18 cellular contexts compared by ENCODE assay signal in the genomic region with DNA sequence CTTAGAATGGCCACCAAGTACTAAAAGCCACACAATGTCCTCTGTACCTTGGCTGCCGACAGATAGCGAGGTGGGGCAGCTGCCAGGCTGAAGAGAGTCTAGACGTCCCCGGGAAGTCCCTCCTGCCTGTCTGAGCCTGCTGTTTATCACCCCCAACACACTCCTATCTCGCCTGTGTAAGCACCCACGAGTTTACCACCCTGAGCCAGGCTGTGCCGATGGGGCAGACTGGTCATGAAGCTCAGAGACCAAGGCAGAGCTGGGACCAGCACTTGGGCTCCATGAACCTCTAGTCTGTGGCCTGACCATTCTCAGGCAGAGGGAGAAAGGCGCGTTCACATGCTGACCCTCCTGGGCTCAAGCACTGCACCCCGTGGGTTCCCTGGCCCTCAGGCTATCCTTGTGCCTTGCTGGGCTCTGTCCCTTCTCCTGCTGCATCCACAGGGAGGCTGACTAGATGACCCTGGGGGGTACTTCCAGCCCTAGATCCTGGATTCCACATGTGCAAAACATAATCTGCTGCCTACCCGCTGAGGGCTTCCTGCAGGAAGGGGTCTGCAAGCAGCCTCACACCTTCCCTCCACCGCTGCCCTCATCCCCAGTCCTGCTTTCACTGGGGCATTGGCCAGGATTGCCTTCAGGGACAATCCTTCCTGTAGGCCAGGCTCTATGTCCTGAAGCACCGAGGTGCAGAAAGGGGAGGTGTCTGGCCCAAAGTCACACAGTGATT. TPM values are rescaled to one million over a fixed set of nuclear protein-coding genes. Genes with fewer than 3 reads are reported as not detected.
DNase-seq lines count a peak whose midpoint lies in the region; ATAC-seq, FAIRE-seq and TF ChIP-seq lines count a peak whose summit lies in the region.
"Had no signal": no experiment of that assay in that cellular context is flagged by ENCODE, and none has a peak within 500 bp of the region (broad histone marks: within the 10 kb centered on the region; RNA-seq: fewer than 3 reads in every experiment).

No MANE protein-coding gene starts in this region.

- no peaks in the 10 kb centered on the region for H3K9me3 Mint-ChIP-seq in activated T-helper 1 cell treated with anti-CD3 and anti-CD28 coated beads, Interleukin-12 subunit alpha, Interleukin-12 subunit beta, Interleukin-2, Interleukin-4 antibody, amounts not matched to agents 30 ng/mL and 10 ng/mL and 1 ng/mL, durations not matched to agents 14 hours and 24 hours and 36 hours
- H3K9me3 Mint-ChIP-seq: activated B cell treated with CpG ODN at 0.5 μM for 24 hours; IgD-negative memory B cell; stimulated activated naive CD8-positive, alpha-beta T cell treated with anti-CD3 and anti-CD28 coated beads, Interleukin-15, amount 100 ng/mL, for 72 hours had no signal

- POLR2A ChIA-PET in IMR-90 (lab: Charles Lee; ENCODE audit: unreplicated experiment): no interaction called here

- H2BK5ac ChIP-seq in IMR-90 (ENCODE audit: low read depth, low read length, poor library complexity, severe bottlenecking): no peak overlapping the region

- H3K27me3 Mint-ChIP-seq in activated T-helper 1 cell treated with anti-CD3 and anti-CD28 coated beads, Interleukin-12 subunit alpha, Interleukin-12 subunit beta, Interleukin-2, Interleukin-4 antibody, amounts not matched to agents 30 ng/mL and 10 ng/mL and 1 ng/mL, durations not matched to agents 14 hours and 24 hours and 36 hours (ENCODE audit: insufficient read depth): no peaks in the 10 kb centered on the region
- H3K27me3 Mint-ChIP-seq: activated B cell treated with CpG ODN at 0.5 μM for 24 hours; activated naive CD8-positive, alpha-beta T cell; stimulated activated naive CD8-positive, alpha-beta T cell treated with anti-CD3 and anti-CD28 coated beads, Interleukin-15, amount 100 ng/mL, for 72 hours had no signal

- BruUV-seq in IMR-90 (replicated peaks; lab: Mats Ljungman, UMichigan) (no TSS peak), mammary epithelial cell (replicated peaks; lab: Mats Ljungman, UMichigan) (no TSS peak)

- H2BK15ac ChIP-seq in IMR-90 (ENCODE audit: low read depth, low read length): no peak overlapping the region

- H4K5ac ChIP-seq in IMR-90 (ENCODE audit: low read depth, low read length): no peak overlapping the region

- TF ChIP-seq POLR2A in IMR-90 (IDR thresholded peaks at IDR 0.05; ENCODE audit: low read depth, low read length): no peak

- dilution Hi-C loops in IMR-90 (cut with HindIII; ENCODE audit: low sequenced_read_pairs, unreplicated experiment): loop anchor here (25.0 kb wide), 1 partner anchor 465 kb away; a partner anchor contains a TSS
- dilution Hi-C loops in mammary epithelial cell (cut with HindIII; ENCODE audit: low sequenced_read_pairs): no loop called here

- peaks cover 26% of the 10 kb centered on the region for H3K9me1 ChIP-seq in IMR-90 (ENCODE audit: insufficient read depth, low read length)

- peaks cover 34% of the 10 kb centered on the region for H3K79me2 ChIP-seq in mammary epithelial cell (ENCODE audit: insufficient read depth, low read length)

- H3K4ac ChIP-seq in IMR-90 (ENCODE audit: low read depth, low read length): peak overlapping the region; percentile 52; the same call in 1 of the 2 replicates

- WGBS in IMR-90 (ENCODE audit: extremely low coverage in 2 of 2, insufficient read length in 1 of 2), 2 experiments: 83% methylated on average over 1 of the region's 13 CpGs; no CpG with 5 or more reads in 1 of the 2 experiments
- WGBS in mammary epithelial cell (ENCODE audit: low coverage, missing lambda C conversion rate): 25% methylated on average over 9 of the region's 13 CpGs
- 42 to 50% methylated on average over 13 of the region's 13 CpGs for WGBS in pancreas, 2 donors

- no peak overlapping the region for H3K56ac ChIP-seq in IMR-90 (ENCODE audit: extremely low read depth, insufficient read depth, low read length)

- no peak overlapping the region for H3K27ac Mint-ChIP-seq in activated T-helper 1 cell treated with anti-CD3 and anti-CD28 coated beads, Interleukin-12 subunit alpha, Interleukin-12 subunit beta, Interleukin-2, Interleukin-4 antibody, amounts not matched to agents 30 ng/mL and 10 ng/mL and 1 ng/mL, durations not matched to agents 14 hours and 24 hours and 36 hours
- H3K27ac Mint-ChIP-seq: activated B cell treated with CpG ODN at 0.5 μM for 24 hours; activated naive CD8-positive, alpha-beta T cell; IgD-negative memory B cell; stimulated activated naive CD8-positive, alpha-beta T cell treated with anti-CD3 and anti-CD28 coated beads, Interleukin-15, amount 100 ng/mL, for 72 hours had no signal

- H4K8ac ChIP-seq in IMR-90 (ENCODE audit: low read depth in 2 of 2, low read length in 2 of 2): peak overlapping the region in 1 of 2 experiments; percentile 12; a peak in 1 of 4 replicates

- H3K14ac ChIP-seq in IMR-90 (replicated peaks; ENCODE audit: low read depth, low read length): no peak overlapping the region

- H3K4me3 ChIP-seq in IMR-90 (ENCODE audit: insufficient read depth, low read depth, low read length) (no peak overlapping the region), mammary epithelial cell (replicated peaks in 1 of 3; ENCODE audit: insufficient read depth in 1 of 3, low read depth in 2 of 3, low read length in 3 of 3) (peak overlapping the region in 1 of 3 experiments; percentile 29), left ventricle myocardium inferior (no peak overlapping the region), pancreas (no peak overlapping the region)

- H3K4me2 ChIP-seq in IMR-90 (ENCODE audit: low read depth, low read length) (no peak overlapping the region), mammary epithelial cell (ENCODE audit: insufficient read depth, low read depth, low read length) (peak overlapping the region; percentile 77)

- no peak for TF ChIP-seq CTCF in IMR-90 (conservative IDR thresholded peaks at IDR 0.05; ENCODE audit: low read depth, low read length)
- no peak for TF ChIP-seq CTCF in mammary epithelial cell (conservative IDR thresholded peaks at IDR 0.05 in 1 of 2, IDR thresholded peaks at IDR 0.05 in 1 of 2; ENCODE audit: extremely low read depth in 1 of 2, insufficient read depth in 1 of 2, low read depth in 1 of 2, low read length in 2 of 2)
- TF ChIP-seq CTCF in left ventricle myocardium inferior (IDR thresholded peaks at IDR 0.05; ENCODE audit: borderline replicate concordance): no peak
- no peak for TF ChIP-seq CTCF in pancreas (IDR thresholded peaks at IDR 0.05)

- H3K9me3 ChIP-seq in IMR-90 (ENCODE audit: control insufficient read depth, insufficient read depth, low read length): no peaks in the 10 kb centered on the region
- no peaks in the 10 kb centered on the region for H3K9me3 ChIP-seq in mammary epithelial cell (replicated peaks; ENCODE audit: insufficient read depth, low read length)
- no peaks in the 10 kb centered on the region for H3K9me3 ChIP-seq in left ventricle myocardium inferior (replicated peaks)
- no peaks in the 10 kb centered on the region for H3K9me3 ChIP-seq in pancreas

- FAIRE-seq in pancreas (lab: Jason Lieb, UNC): no peak
- FAIRE-seq: colon, GM18507 had no signal

- no peak overlapping the region; the same call in 1 of the 2 replicates for H3K23ac ChIP-seq in IMR-90 (ENCODE audit: low read depth, low read length)

- peaks cover 32% of the 10 kb centered on the region for H4K20me1 ChIP-seq in IMR-90 (ENCODE audit: insufficient read depth, low read length)
- H4K20me1 ChIP-seq in mammary epithelial cell (ENCODE audit: insufficient read depth, low read length): no peaks in the 10 kb centered on the region

- H3K9ac ChIP-seq in IMR-90 (ENCODE audit: low read depth, low read length) (no peak overlapping the region), mammary epithelial cell (ENCODE audit: insufficient read depth, low read length) (peak overlapping the region; percentile 33)

- H3K27ac ChIP-seq in IMR-90 (ENCODE audit: insufficient read depth, low read length): no peak overlapping the region
- peak overlapping the region; percentile 40 for H3K27ac ChIP-seq in mammary epithelial cell (ENCODE audit: insufficient read depth, low read depth, low read length)
- H3K27ac ChIP-seq in left ventricle myocardium inferior (replicated peaks): peak overlapping the region; percentile 62
- H3K27ac ChIP-seq in pancreas: peak overlapping the region in 3 of 4 donors; percentile 12 to 55 (median 18)

- H2AK5ac ChIP-seq in IMR-90 (ENCODE audit: low read depth, low read length): no peak overlapping the region; the same call in 1 of the 2 replicates

- H3K4me1 Mint-ChIP-seq in activated T-helper 1 cell treated with anti-CD3 and anti-CD28 coated beads, Interleukin-12 subunit alpha, Interleukin-12 subunit beta, Interleukin-2, Interleukin-4 antibody, amounts not matched to agents 30 ng/mL and 10 ng/mL and 1 ng/mL, durations not matched to agents 14 hours and 24 hours and 36 hours (ENCODE audit: low read depth): peaks cover 4% of the 10 kb centered on the region
- H3K4me1 Mint-ChIP-seq: activated B cell treated with CpG ODN at 0.5 μM for 24 hours, IgD-negative memory B cell had no signal

- peaks cover 67 to 91% of the 10 kb centered on the region in 2 experiments; a peak in 3 of 4 replicates for H3K79me1 ChIP-seq in IMR-90 (ENCODE audit: low read depth in 1 of 2, low read length in 2 of 2)

- H3K27me3 ChIP-seq in IMR-90 (ENCODE audit: control insufficient read depth, insufficient read depth, low read length): no peaks in the 10 kb centered on the region
- no peaks in the 10 kb centered on the region for H3K27me3 ChIP-seq in mammary epithelial cell (ENCODE audit: insufficient read depth, low read length)
- no peaks in the 10 kb centered on the region for H3K27me3 ChIP-seq in left ventricle myocardium inferior (ENCODE audit: low read depth)
- no peaks in the 10 kb centered on the region for H3K27me3 ChIP-seq in pancreas

- TF ChIP-seq RAD21 in IMR-90 (IDR thresholded peaks at IDR 0.05; ENCODE audit: low read length): no peak

- H2BK20ac ChIP-seq in IMR-90 (ENCODE audit: low read depth, low read length): no peak overlapping the region

- peak overlapping the region; percentile 40 for H2AFZ ChIP-seq in IMR-90 (replicated peaks; ENCODE audit: low read length, poor library complexity)
- H2AFZ ChIP-seq in mammary epithelial cell (ENCODE audit: low read depth, low read length): no peak overlapping the region

- H3K4me1 ChIP-seq in IMR-90 (ENCODE audit: control insufficient read depth, insufficient read depth, low read length) (peaks cover 17% of the 10 kb centered on the region), mammary epithelial cell (ENCODE audit: insufficient read depth, low read length) (peaks cover 32% of the 10 kb centered on the region), left ventricle myocardium inferior (peaks cover 44% of the 10 kb centered on the region), pancreas (peaks cover 8 to 12% (median 12%) of the 10 kb centered on the region in 3 donors)

- H3K36me3 ChIP-seq in IMR-90 (ENCODE audit: control insufficient read depth, insufficient read depth, low read length) (peaks cover 45% of the 10 kb centered on the region), mammary epithelial cell (ENCODE audit: insufficient read depth, low read length) (peaks cover 6% of the 10 kb centered on the region), left ventricle myocardium inferior (peaks cover 12% of the 10 kb centered on the region), pancreas (peaks cover 0 to 18% (median 5%) of the 10 kb centered on the region in 3 donors)

- H3K36me3 Mint-ChIP-seq in activated T-helper 1 cell treated with anti-CD3 and anti-CD28 coated beads, Interleukin-12 subunit alpha, Interleukin-12 subunit beta, Interleukin-2, Interleukin-4 antibody, amounts not matched to agents 30 ng/mL and 10 ng/mL and 1 ng/mL, durations not matched to agents 14 hours and 24 hours and 36 hours (ENCODE audit: low read depth): no peaks in the 10 kb centered on the region
- H3K36me3 Mint-ChIP-seq: activated naive CD8-positive, alpha-beta T cell; IgD-negative memory B cell had no signal

- no peak overlapping the region for H3K4me3 Mint-ChIP-seq in activated T-helper 1 cell treated with anti-CD3 and anti-CD28 coated beads, Interleukin-12 subunit alpha, Interleukin-12 subunit beta, Interleukin-2, Interleukin-4 antibody, amounts not matched to agents 30 ng/mL and 10 ng/mL and 1 ng/mL, durations not matched to agents 14 hours and 24 hours and 36 hours
- H3K4me3 Mint-ChIP-seq: activated B cell treated with CpG ODN at 0.5 μM for 24 hours; activated naive CD8-positive, alpha-beta T cell; stimulated activated naive CD8-positive, alpha-beta T cell treated with anti-CD3 and anti-CD28 coated beads, Interleukin-15, amount 100 ng/mL, for 72 hours had no signal

- H2AK9ac ChIP-seq in IMR-90 (replicated peaks; ENCODE audit: low read depth, low read length, poor library complexity): no peak overlapping the region

- no peak overlapping the region for H2BK120ac ChIP-seq in IMR-90 (ENCODE audit: low read depth, low read length)

- H4K91ac ChIP-seq in IMR-90 (ENCODE audit: insufficient read depth, low read depth, low read length): 0 out of 2 replicates have a peak overlapping the region, but pooled peaks have one; percentile 27

- H3K18ac ChIP-seq in IMR-90 (ENCODE audit: low read depth, low read length): no peak overlapping the region

- in situ Hi-C loops in IMR-90 (cut with MboI; ENCODE audit: low sequenced_read_pairs) (loop anchor here (10.0 kb wide), 1 partner anchor 142 kb away; a partner anchor contains a TSS), mammary epithelial cell (cut with MboI; ENCODE audit: low sequenced_read_pairs in 2 of 2) (loop anchor here (25.0 kb wide), 1 partner anchor 240 kb away; no protein-coding TSS in a partner anchor)

- ATAC-seq in IMR-90 (ENCODE audit: low read depth) (no peak), pancreas (peak in 3 of 4 donors; percentile 33 to 78 (median 45)), GM19455 (IDR thresholded peaks at IDR 0.05; ENCODE audit: unreplicated experiment) (no peak)
- ATAC-seq: left colon; stimulated activated naive CD8-positive, alpha-beta T cell treated with anti-CD3 and anti-CD28 coated beads, Interleukin-15, amount 100 ng/mL, for 72 hours had no signal

- CTCF ChIA-PET in IMR-90 (lab: Yijun Ruan, JAX) (no interaction called here), mammary epithelial cell (lab: Charles Lee; ENCODE audit: low non-redundant PET) (interaction anchor here (0.5 to 1.0 kb wide), 3 partner anchors 22 to 102 kb away, joined by 3 to 11 read pairs (median 4); no protein-coding TSS in a partner anchor)

- DNase-seq in IMR-90: no peak
- DNase-seq in mammary epithelial cell: peak; percentile 65
- peak; percentile 62 for DNase-seq in left ventricle myocardium inferior
- DNase-seq in pancreas: peak in 1 of 6 donors; percentile 52
- DNase-seq in activated T-helper 1 cell treated with anti-CD3 and anti-CD28 coated beads, Interleukin-12 subunit alpha, Interleukin-12 subunit beta, Interleukin-2, Interleukin-4 antibody, amounts not matched to agents 30 ng/mL and 10 ng/mL and 1 ng/mL, durations not matched to agents 14 hours and 24 hours and 36 hours (ENCODE audit: low spot score): no peak
- DNase-seq in mucosa of gallbladder (ENCODE audit: low spot score): no peak
- DNase-seq in T-helper 9 cell: no peak
- DNase-seq: activated B cell treated with CpG ODN at 0.5 μM for 24 hours; Calu3; left colon; NCI-H1105; NCI-H226; stimulated activated naive CD8-positive, alpha-beta T cell treated with anti-CD3 and anti-CD28 coated beads, Interleukin-15, amount 100 ng/mL, for 72 hours had no signal

- intact Hi-C loops in IMR-90 (cut with micrococcal nuclease): no loop called here
- intact Hi-C loops in mammary epithelial cell (cut with micrococcal nuclease): no loop called here
- intact Hi-C loops in left ventricle myocardium inferior (cut with micrococcal nuclease): no loop called here
- intact Hi-C loops in pancreas (cut with DNase I): loop anchor here in 1 of 3 donors (10.0 kb wide), 1 partner anchor 162 kb away; no protein-coding TSS in a partner anchor
- intact Hi-C loops in activated T-helper 1 cell treated with anti-CD3 and anti-CD28 coated beads, Interleukin-12 subunit alpha, Interleukin-12 subunit beta, Interleukin-2, Interleukin-4 antibody, amounts not matched to agents 30 ng/mL and 10 ng/mL and 1 ng/mL, durations not matched to agents 14 hours and 24 hours and 36 hours (cut with micrococcal nuclease): no loop called here

RNA-seq across cellular contexts. Expression of a gene that starts 18.6 kb away (rescaled TPM):
- total RNA-seq in IMR-90 (2012; rRNA removed) (63.0 and 81.6 TPM in 2 replicates), mammary epithelial cell (10 to 100 TPM; 30.0 to 78.0 TPM), left ventricle myocardium inferior (21.4 TPM), pancreas (10 to 100 TPM; 11.6 to 19.0 (median 15.0) TPM), mucosa of gallbladder (29.0 TPM)
- polyA plus RNA-seq in IMR-90 (2012; rRNA removed) (10.6 and 14.1 TPM in 2 replicates), mammary epithelial cell (25.0 TPM), pancreas (1 to 10 TPM; 3.1 to 5.1 TPM)
- 8.0 and 8.1 TPM in 2 replicates for polyA plus RNA-seq in IMR-90 (2012; cell fraction: cytosol; rRNA removed)
- 4.5 and 18.3 TPM in 2 replicates for polyA plus RNA-seq in IMR-90 (2012; cell fraction: nucleus; rRNA removed; ENCODE audit: low replicate concordance)
- 25.6 TPM for polyA minus RNA-seq in mammary epithelial cell
- 30.0 and 31.3 TPM in 2 replicates for total RNA-seq in activated T-helper 1 cell treated with anti-CD3 and anti-CD28 coated beads, Interleukin-12 subunit alpha, Interleukin-12 subunit beta, Interleukin-2, Interleukin-4 antibody, amounts not matched to agents 30 ng/mL and 10 ng/mL and 1 ng/mL, durations not matched to agents 14 hours and 24 hours and 36 hours

Comparison
In these comparisons a context has a peak if more than half of its experiments do, and no peak if none do; other contexts are left out.
1. ATAC-seq: peak in pancreas (3 of 4); none in IMR-90 (single experiment) and GM19455 (single experiment).
2. DNase-seq: peak in mammary epithelial cell (single experiment) and left ventricle myocardium inferior (single experiment); none in IMR-90 (single experiment), activated T-helper 1 cell treated with anti-CD3 and anti-CD28 coated beads, Interleukin-12 subunit alpha, Interleukin-12 subunit beta, Interleukin-2, Interleukin-4 antibody, amounts not matched to agents 30 ng/mL and 10 ng/mL and 1 ng/mL, durations not matched to agents 14 hours and 24 hours and 36 hours (single experiment), mucosa of gallbladder (single experiment) and T-helper 9 cell (single experiment).